In genomic region chr10:110354322-110354766, GRCh38 we compare ENCODE assay signal across 8 cellular contexts. TPM values are rescaled to one million over a fixed set of nuclear protein-coding genes. Genes with fewer than 3 reads are reported as not detected.
DNase-seq lines count a peak whose midpoint lies in the region; ATAC-seq and TF ChIP-seq lines count a peak whose summit lies in the region.

No MANE protein-coding gene starts in this region.

- ATAC-seq in GM21381 (IDR thresholded peaks at IDR 0.05; ENCODE audit: unreplicated experiment) (peak; percentile 16), right lobe of liver (peak; percentile 81 to 90 (median 84)), HG03521 (IDR thresholded peaks at IDR 0.05; ENCODE audit: unreplicated experiment) (no peak)

- H3K36me3 ChIP-seq in right lobe of liver, result no peaks in the 10 kb centered on the region

- peaks cover 0 to 3% (median 0%) of the 10 kb centered on the region in 4 donors for H3K4me1 ChIP-seq in right lobe of liver

- H3K27me3 ChIP-seq in right lobe of liver, result no peaks in the 10 kb centered on the region

- TF ChIP-seq CTCF in C4-2B (conservative IDR thresholded peaks at IDR 0.05) (peak; percentile 82), choroid plexus epithelial cell (conservative IDR thresholded peaks at IDR 0.05; ENCODE audit: low read depth, low read length) (peak; percentile 95), right lobe of liver (IDR thresholded peaks at IDR 0.05) (peak; percentile 73 to 84 (median 78))

- 16% methylated on average over 5 of the region's 11 CpGs for WGBS in right lobe of liver (ENCODE audit: insufficient coverage, low coverage, low lambda C conversion rate, missing lambda C conversion rate)

- no peak overlapping the region for H3K27ac ChIP-seq in C4-2B
- H3K27ac ChIP-seq in right lobe of liver, result no peak overlapping the region

- intact Hi-C loops in right lobe of liver (cut with DNase I), result loop anchor here in 1 of 2 donors (10.0 kb wide), 1 partner anchor 190 kb away; no protein-coding TSS in a partner anchor

- H3K9me3 ChIP-seq in right lobe of liver, result no peaks in the 10 kb centered on the region

- DNase-seq in NCI-H2081 (lab: John Stamatoyannopoulos, UW) (peak; percentile 13 to 38), choroid plexus epithelial cell (ENCODE audit: low read depth) (peak; percentile 90), right lobe of liver (peak; percentile 77 to 84 (median 79))
- DNase-seq in activated CD4-positive, alpha-beta T cell treated with anti-CD3 and anti-CD28 coated beads for 1 hour, result peak; percentile 61
- DNase-seq in stimulated activated CD4-positive, alpha-beta T cell treated with anti-CD3 and anti-CD28 coated beads, TNF-alpha, amount 100 ng/mL, for 24 hours (ENCODE audit: low read depth in 3 of 3), result peak; percentile 47 to 84 (median 62)

- H3K4me3 ChIP-seq in choroid plexus epithelial cell (ENCODE audit: low read depth, low read length) (no peak overlapping the region), right lobe of liver (no peak overlapping the region)

- TF ChIP-seq POLR2A in right lobe of liver (IDR thresholded peaks at IDR 0.05), result no peak

RNA-seq across cellular contexts. Expression of gene SMNDC1, which starts 49.6 kb away (rescaled TPM):
- 10 to 100 TPM in 2 of 6 experiments, 1 to 10 TPM in 4; 5.1 to 13.3 (median 9.1) TPM for total RNA-seq in right lobe of liver

Comparison
In these comparisons a context has a peak if more than half of its experiments do, and no peak if none do; other contexts are left out.
1. DNase-seq: peak in every context shown above with its lines; median percentile 90 in choroid plexus epithelial cell; 79 in right lobe of liver; 62 in stimulated activated CD4-positive, alpha-beta T cell treated with anti-CD3 and anti-CD28 coated beads, TNF-alpha, amount 100 ng/mL, for 24 hours; 61 in activated CD4-positive, alpha-beta T cell treated with anti-CD3 and anti-CD28 coated beads for 1 hour; 26 in NCI-H2081.